11 cellular contexts compared by ENCODE assay signal in the genomic region with DNA sequence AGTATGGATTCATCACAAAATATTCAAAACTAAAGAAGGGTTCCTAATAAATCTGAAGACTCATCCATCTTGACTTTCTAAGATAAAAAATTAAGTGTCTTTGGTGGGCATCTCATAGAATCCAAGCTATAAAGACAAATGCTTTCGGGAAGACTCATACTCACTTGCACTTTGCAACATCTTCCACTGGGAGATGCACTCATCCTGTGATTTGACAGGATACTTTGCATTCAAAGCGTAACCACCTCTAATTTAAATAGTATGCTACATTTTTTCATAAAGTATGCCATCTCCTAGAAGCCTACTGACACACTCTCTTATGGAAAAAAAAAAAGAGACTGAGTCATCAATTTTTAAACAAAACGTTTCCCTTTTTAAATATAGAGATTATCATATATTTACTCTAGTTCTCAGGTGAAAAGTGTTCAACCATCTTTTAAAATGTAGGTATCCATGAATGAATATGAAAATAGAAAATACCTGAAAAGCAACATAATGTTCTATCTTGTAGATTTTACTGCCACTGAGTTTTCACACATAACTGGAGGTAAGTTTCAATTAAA.
DNase-seq lines count a peak whose midpoint lies in the region; ATAC-seq, FAIRE-seq and TF ChIP-seq lines count a peak whose summit lies in the region.
"Had no signal": no experiment of that assay in that cellular context is flagged by ENCODE, and none has a peak within 500 bp of the region (broad histone marks: within the 10 kb centered on the region; RNA-seq: fewer than 3 reads in every experiment).

No MANE protein-coding gene starts in this region.

- H3K27me3 ChIP-seq in sigmoid colon, result no peaks in the 10 kb centered on the region

- CTCF ChIA-PET in GM10248 (lab: Yijun Ruan, JAX), result no interaction called here

- WGBS in sigmoid colon, 2 donors, result 27 to 51% methylated on average over 3 of the region's 3 CpGs

- DNase-seq in GM10248 (ENCODE audit: extremely low spot score) (no peak), KBM-7 (peak; percentile 6), astrocyte of the spinal cord (ENCODE audit: low read depth, low spot score) (no peak), kidney (no peak), sciatic nerve (ENCODE audit: low spot score) (no peak), nucleus accumbens (lab: John Stamatoyannopoulos, UW) (no peak), sigmoid colon (no peak)
- DNase-seq: activated naive CD8-positive, alpha-beta T cell treated with anti-CD3 and anti-CD28 coated beads, Interleukin-2, amount 10 ng/mL, durations not matched to agents 7 days and 5 days; occipital lobe had no signal

- no peak for TF ChIP-seq EP300 in sigmoid colon (IDR thresholded peaks at IDR 0.05)

- intact Hi-C loops in kidney (cut with DNase I), result no loop called here
- intact Hi-C loops in sciatic nerve (cut with DNase I), result no loop called here
- intact Hi-C loops in sigmoid colon (cut with DNase I), result loop anchor here (10.0 kb wide), 1 partner anchor 258 kb away; no protein-coding TSS in a partner anchor

- FAIRE-seq in kidney (lab: Jason Lieb, UNC), result peak; percentile 86

- H3K4me3 ChIP-seq in astrocyte of the spinal cord (ENCODE audit: low read depth, low read length) (no peak overlapping the region), kidney (ENCODE audit: low read length in 2 of 2) (no peak overlapping the region), sigmoid colon (no peak overlapping the region)

- no peak overlapping the region for H3K9ac ChIP-seq in kidney (ENCODE audit: low read length in 2 of 2)

- in situ Hi-C loops in KBM-7 (cut with MboI; ENCODE audit: low pct_unique_long_range_greater_than_20kb, low sequenced_read_pairs) (loop anchor here (25.0 kb wide), 1 partner anchor 240 kb away; no protein-coding TSS in a partner anchor), astrocyte of the spinal cord (cut with HindIII; ENCODE audit: low sequenced_read_pairs) (no loop called here)

- H3K27ac ChIP-seq in kidney (ENCODE audit: low read depth in 2 of 2, low read length in 2 of 2) (no peak overlapping the region), sigmoid colon (no peak overlapping the region)

- H3K4me1 ChIP-seq in kidney (ENCODE audit: control insufficient read depth in 1 of 2, insufficient read depth in 1 of 2, low read depth in 1 of 2, low read length in 2 of 2) (no peaks in the 10 kb centered on the region), sigmoid colon (no peaks in the 10 kb centered on the region)

- TF ChIP-seq CTCF in GM10248 (IDR thresholded peaks at IDR 0.05; ENCODE audit: control extremely low read depth, extremely low read depth, low read depth, missing control alignments) (peak; percentile 34), astrocyte of the spinal cord (IDR thresholded peaks at IDR 0.05; ENCODE audit: low read depth, low read length) (peak; percentile 46), kidney (IDR thresholded peaks at IDR 0.05; ENCODE audit: borderline replicate concordance, extremely low read depth, insufficient read depth) (peak; percentile 43), sigmoid colon (IDR thresholded peaks at IDR 0.05) (no peak)

- TF ChIP-seq POLR2A in sigmoid colon (IDR thresholded peaks at IDR 0.05), result no peak

- H3K9me3 ChIP-seq in kidney (ENCODE audit: control insufficient read depth in 1 of 2, low read length in 2 of 2) (no peaks in the 10 kb centered on the region), sigmoid colon (no peaks in the 10 kb centered on the region)

- H3K36me3 ChIP-seq in kidney (ENCODE audit: control insufficient read depth in 1 of 2, insufficient read depth in 2 of 2, low read length in 2 of 2), result no peaks in the 10 kb centered on the region
- H3K36me3 ChIP-seq in sigmoid colon, result no peaks in the 10 kb centered on the region

- ATAC-seq in HG02588 (IDR thresholded peaks at IDR 0.05; ENCODE audit: unreplicated experiment) (no peak), sciatic nerve (no peak)
- ATAC-seq: activated CD4-positive, CD25-positive, alpha-beta regulatory T cell treated with anti-CD3 and anti-CD28 coated beads, Interleukin-2, amount 50 U/mL, for 24 hours had no signal

- POLR2A ChIA-PET in GM10248 (lab: Yijun Ruan, JAX), result no interaction called here

Comparison
In these comparisons a context has a peak if more than half of its experiments do, and no peak if none do; other contexts are left out.
1. CTCF ChIP-seq: peak in GM10248 (single experiment), astrocyte of the spinal cord (single experiment) and kidney (single experiment); none in sigmoid colon (0 of 4).